In the genomic region with DNA sequence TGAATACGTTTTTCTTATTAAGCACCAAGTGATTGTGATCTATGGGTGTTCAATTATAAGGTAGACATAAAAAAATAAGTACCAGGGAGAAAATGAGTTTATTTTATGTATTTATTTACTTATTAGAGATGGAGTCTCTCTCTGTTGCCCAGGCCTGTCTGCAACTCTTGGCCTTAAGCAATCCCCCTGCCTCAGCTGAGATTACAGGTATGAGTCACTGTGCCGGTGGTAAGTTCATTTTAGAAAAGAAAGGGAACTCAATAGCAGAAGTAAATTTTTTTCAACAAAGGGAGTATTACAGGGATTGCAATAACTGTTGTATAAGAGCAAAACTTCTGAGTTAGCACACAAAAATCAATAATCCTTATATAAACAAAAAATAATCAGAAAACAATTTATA, we compare ENCODE assay signal across 20 cellular contexts.
"Had no signal": no experiment of that assay in that cellular context is flagged by ENCODE, and none has a peak within 500 bp of the region (broad histone marks: within the 10 kb centered on the region; RNA-seq: fewer than 3 reads in every experiment).

No MANE protein-coding gene starts in this region.

- H3K36me3 ChIP-seq: brain microvascular endothelial cell, tibial artery, uterus had no signal

- H3K27me3 Mint-ChIP-seq: activated CD4-positive, alpha-beta memory T cell treated with anti-CD3 and anti-CD28 coated beads for 36 hours; activated naive CD8-positive, alpha-beta T cell treated with anti-CD3 and anti-CD28 coated beads for 36 hours; stimulated activated naive B cell treated with anti-CD40 and anti-IgM and Interleukin-4, amounts not matched to agents 10 μg/mL and 1 μg/mL and 100 μg/mL, for 72 hours had no signal

- H3K9me3 Mint-ChIP-seq: activated CD4-positive, alpha-beta memory T cell treated with anti-CD3 and anti-CD28 coated beads for 36 hours; activated naive CD8-positive, alpha-beta T cell treated with anti-CD3 and anti-CD28 coated beads for 36 hours; nephron; stimulated activated naive B cell treated with anti-CD40 and anti-IgM and Interleukin-4, amounts not matched to agents 10 μg/mL and 1 μg/mL and 100 μg/mL, for 72 hours had no signal

- H3K27ac ChIP-seq: brain microvascular endothelial cell, tibial artery, uterus had no signal

- H3K27me3 ChIP-seq: brain microvascular endothelial cell, tibial artery, uterus had no signal

- H3K4me3 ChIP-seq: tibial artery, uterus had no signal

- DNase-seq: activated CD4-positive, alpha-beta memory T cell treated with anti-CD3 and anti-CD28 coated beads for 36 hours; activated CD4-positive, alpha-beta T cell treated with anti-CD3 and anti-CD28 coated beads for 36 hours; activated CD8-positive, alpha-beta memory T cell treated with anti-CD3 and anti-CD28 coated beads, Interleukin-2, amount 50 U/mL, for 4 hours; activated gamma-delta T cell; activated naive CD8-positive, alpha-beta T cell treated with anti-CD3 and anti-CD28 coated beads for 36 hours; activated T-cell treated with anti-CD3 and anti-CD28 coated beads, Interleukin-2, amount 50 U/mL, for 48 hours; amygdala; brain microvascular endothelial cell; cortex of kidney; effector CD4-positive, alpha-beta T cell; foreskin fibroblast; glutamatergic neuron; nucleus accumbens; posterior cingulate gyrus; retina; stimulated activated CD4-positive, alpha-beta T cell treated with anti-CD3 and anti-CD28 coated beads, Interleukin-4, amount 100 ng/mL, for 1 hour; stimulated activated naive B cell treated with anti-CD40 and anti-IgM and Interleukin-4, amounts not matched to agents 10 μg/mL and 1 μg/mL and 100 μg/mL, for 72 hours; tibial artery; uterus had no signal

- H3K27ac Mint-ChIP-seq: activated CD4-positive, alpha-beta memory T cell treated with anti-CD3 and anti-CD28 coated beads for 36 hours; activated CD4-positive, alpha-beta T cell treated with anti-CD3 and anti-CD28 coated beads for 36 hours; activated naive CD8-positive, alpha-beta T cell treated with anti-CD3 and anti-CD28 coated beads for 36 hours; nephron; stimulated activated naive B cell treated with anti-CD40 and anti-IgM and Interleukin-4, amounts not matched to agents 10 μg/mL and 1 μg/mL and 100 μg/mL, for 72 hours had no signal

- ATAC-seq: activated CD4-positive, alpha-beta T cell treated with anti-CD3 and anti-CD28 coated beads for 36 hours; stimulated activated naive B cell treated with anti-CD40 and anti-IgM and Interleukin-4, amounts not matched to agents 10 μg/mL and 1 μg/mL and 100 μg/mL, for 72 hours had no signal

- H3K36me3 Mint-ChIP-seq: activated CD4-positive, alpha-beta memory T cell treated with anti-CD3 and anti-CD28 coated beads for 36 hours; activated naive CD8-positive, alpha-beta T cell treated with anti-CD3 and anti-CD28 coated beads for 36 hours; stimulated activated naive B cell treated with anti-CD40 and anti-IgM and Interleukin-4, amounts not matched to agents 10 μg/mL and 1 μg/mL and 100 μg/mL, for 72 hours had no signal

- H3K9me3 ChIP-seq: tibial artery, uterus had no signal

- H3K4me1 ChIP-seq: tibial artery, uterus had no signal

- H3K4me3 Mint-ChIP-seq: activated CD4-positive, alpha-beta memory T cell treated with anti-CD3 and anti-CD28 coated beads for 36 hours; activated CD4-positive, alpha-beta T cell treated with anti-CD3 and anti-CD28 coated beads for 36 hours; activated naive CD8-positive, alpha-beta T cell treated with anti-CD3 and anti-CD28 coated beads for 36 hours; nephron; stimulated activated naive B cell treated with anti-CD40 and anti-IgM and Interleukin-4, amounts not matched to agents 10 μg/mL and 1 μg/mL and 100 μg/mL, for 72 hours had no signal

- H3K4me1 Mint-ChIP-seq: activated CD4-positive, alpha-beta T cell treated with anti-CD3 and anti-CD28 coated beads for 36 hours; activated naive CD8-positive, alpha-beta T cell treated with anti-CD3 and anti-CD28 coated beads for 36 hours; stimulated activated naive B cell treated with anti-CD40 and anti-IgM and Interleukin-4, amounts not matched to agents 10 μg/mL and 1 μg/mL and 100 μg/mL, for 72 hours had no signal
